ENCODE assay signal across 1 cellular context in genomic region chr7:103988468-103989199, GRCh38.
TF ChIP-seq lines count a peak whose summit lies in the region.

No MANE protein-coding gene starts in this region.

TF ChIP-seq in SK-N-SH, 30 proteins besides CTCF, POLR2A, EP300 and RAD21 (continued from another document):
- TF ChIP-seq REST (IDR thresholded peaks at IDR 0.05; ENCODE audit: low read depth, low read length): no peak
- TF ChIP-seq RXRA (IDR thresholded peaks at IDR 0.05; ENCODE audit: borderline replicate concordance, low read depth): no peak
- no peak for TF ChIP-seq SIN3A (IDR thresholded peaks at IDR 0.05; ENCODE audit: borderline replicate concordance, low read depth, low read length)
- no peak for TF ChIP-seq TCF12 (IDR thresholded peaks at IDR 0.05)
- no peak for TF ChIP-seq CHD2 (IDR thresholded peaks at IDR 0.05; ENCODE audit: low read length, partially characterized antibody)
- TF ChIP-seq USF2 (IDR thresholded peaks at IDR 0.05; ENCODE audit: borderline replicate concordance, low read depth, low read length): no peak
